Comparison of ENCODE assay signal across 1 cellular context in genomic region chr17:48038687-48039086, GRCh38.
TF ChIP-seq lines count a peak whose summit lies in the region.

No MANE protein-coding gene starts in this region.

TF ChIP-seq in GM23338, 12 proteins besides CTCF, POLR2A, EP300 and RAD21 (continued from another document):
- TF ChIP-seq ZNF462 (CRISPR knock-in tag; IDR thresholded peaks at IDR 0.05) (no peak), EZH2 (IDR thresholded peaks at IDR 0.05; ENCODE audit: low read depth, unreplicated experiment) (no peak), JUNB (IDR thresholded peaks at IDR 0.05; ENCODE audit: unreplicated experiment) (no peak), NANOG (IDR thresholded peaks at IDR 0.05; ENCODE audit: borderline replicate concordance) (no peak), REST (IDR thresholded peaks at IDR 0.05; ENCODE audit: unreplicated experiment) (no peak), POLR2AphosphoS5 (IDR thresholded peaks at IDR 0.05; ENCODE audit: low read depth) (no peak), ETS1 (IDR thresholded peaks at IDR 0.05) (no peak), ZNF114 (CRISPR knock-in tag; IDR thresholded peaks at IDR 0.05) (no peak), ZNF331 (CRISPR knock-in tag; IDR thresholded peaks at IDR 0.05; ENCODE audit: low read depth) (no peak), EZH2phosphoT487 (IDR thresholded peaks at IDR 0.05; ENCODE audit: unreplicated experiment) (no peak)
TF ChIP-seq in GM23338: peak in this region for 0.
